8 cellular contexts compared by ENCODE assay signal in genomic region chr20:2101057-2101934, GRCh38. TPM values are rescaled to one million over a fixed set of nuclear protein-coding genes. Genes with fewer than 3 reads are reported as not detected.
DNase-seq lines count a peak whose midpoint lies in the region; ATAC-seq, FAIRE-seq and TF ChIP-seq lines count a peak whose summit lies in the region.

Gene STK35, plus strand, starts transcription at chr20:2101827. Its CDS starts 55 bp downstream, at chr20:2101882.

- TF ChIP-seq CTCF in GM10266 (IDR thresholded peaks at IDR 0.05; ENCODE audit: control insufficient read depth, insufficient read depth, low read depth, missing control alignments) (no peak), GM12878 (IDR thresholded peaks at IDR 0.05 in 2 of 3, conservative IDR thresholded peaks at IDR 0.05 in 1 of 3; ENCODE audit: control insufficient read depth in 2 of 3, extremely low read depth in 1 of 3, insufficient read depth in 1 of 3, low read depth in 3 of 3, low read length in 3 of 3) (no peak)

- TF ChIP-seq RAD21 in GM12878 (IDR thresholded peaks at IDR 0.05; ENCODE audit: insufficient read depth, low read depth, low read length): no peak

- intact Hi-C loops in GM12878 (cut with micrococcal nuclease; ENCODE audit: unreplicated experiment): loop anchor here (10.0 kb wide), 1 partner anchor 196 kb away; no protein-coding TSS in a partner anchor

- BruUV-seq in GM12878 (replicated peaks; lab: Mats Ljungman, UMichigan): TSS peak; percentile 81

- DNase-seq in GM10266 (ENCODE audit: extremely low spot score): peak; percentile 79
- DNase-seq in H54 (ENCODE audit: insufficient read length, low spot score): peak; percentile 78
- DNase-seq in SK-N-DZ (ENCODE audit: low spot score): peak; percentile 81
- peak; percentile 13 for DNase-seq in GM12878 (ENCODE audit: low read depth, low spot score)
- DNase-seq in stimulated activated CD4-positive, alpha-beta T cell treated with anti-CD3 and anti-CD28 coated beads, Interleukin-12 subunit alpha, Interleukin-12 subunit beta, amount 100 ng/mL, for 4 hours: peak; percentile 66
- no peak for DNase-seq in SIG-M5 (lab: John Stamatoyannopoulos, UW)

- peak; percentile 78 for ATAC-seq in GM12878

- CTCF ChIA-PET in GM12878 (lab: Yijun Ruan, JAX): interaction anchor here (1.2 to 4.1 kb wide), 2 partner anchors 8 to 95 kb away, joined by 4 to 19 read pairs; no protein-coding TSS in a partner anchor

- peak within 1 kb of the TSS; percentile 99 for H3K9ac ChIP-seq in GM12878 (ENCODE audit: control insufficient read depth, insufficient read depth, low read length)
- peak within 1 kb of the TSS; percentile 99 for H3K9ac ChIP-seq in iPS-20b (ENCODE audit: low read depth, low read length)

- H3K4me1 ChIP-seq in GM12878 (ENCODE audit: control insufficient read depth, insufficient read depth, low read length): peaks cover 11% of the 10 kb centered on the region; the same call in 1 of the 2 replicates
- H3K4me1 ChIP-seq in iPS-20b (ENCODE audit: insufficient read depth, low read length): peaks cover 31% of the 10 kb centered on the region; the same call in 1 of the 2 replicates

- H3K9me3 ChIP-seq in KOPT-K1 (ENCODE audit: insufficient read depth, low read length, poor library complexity, severe bottlenecking) (no peaks in the 10 kb centered on the region), GM12878 (replicated peaks; ENCODE audit: control insufficient read depth, insufficient read depth, low read length) (no peaks in the 10 kb centered on the region), iPS-20b (ENCODE audit: insufficient read depth, low read depth, low read length) (no peaks in the 10 kb centered on the region)

- H3K27ac ChIP-seq in KOPT-K1 (ENCODE audit: low read depth, low read length, poor library complexity, severe bottlenecking) (peak within 1 kb of the TSS; percentile 91), GM12878 (ENCODE audit: control insufficient read depth, insufficient read depth) (peak within 1 kb of the TSS; percentile 100), iPS-20b (ENCODE audit: low read length) (peak within 1 kb of the TSS; percentile 99)

- peak within 1 kb of the TSS; percentile 98 for H2AFZ ChIP-seq in GM12878 (ENCODE audit: control insufficient read depth, low read depth, low read length)

- H3K4me3 ChIP-seq in GM12878 (peak within 1 kb of the TSS; percentile 92), iPS-20b (ENCODE audit: low read length) (peak within 1 kb of the TSS; percentile 77)

- TF ChIP-seq POLR2A in H54 (IDR thresholded peaks at IDR 0.05; ENCODE audit: low read depth, low read length) (no peak; the same call in 1 of the 2 replicates), GM12878 (IDR thresholded peaks at IDR 0.05; ENCODE audit: low read depth, low read length) (no peak)

- peaks cover 40% of the 10 kb centered on the region for H3K79me2 ChIP-seq in GM12878 (ENCODE audit: control insufficient read depth, insufficient read depth, low read length)

- RAD21 ChIA-PET in GM12878 (lab: Charles Lee; ENCODE audit: unreplicated experiment): interaction anchor here (1.3 to 1.5 kb wide), 2 partner anchors 8 to 71 kb away, joined by 3 to 4 read pairs; no protein-coding TSS in a partner anchor

- POLR2A ChIA-PET in GM12878 (lab: Charles Lee): interaction anchor here (1.0 to 3.6 kb wide), 2 partner anchors 12 to 292 kb away, joined by 3 to 25 read pairs; no protein-coding TSS in a partner anchor

- no peak for TF ChIP-seq EP300 in GM12878 (IDR thresholded peaks at IDR 0.05; ENCODE audit: borderline replicate concordance in 1 of 2, control insufficient read depth in 1 of 2, low read depth in 2 of 2, low read length in 2 of 2)

- 3% methylated on average over 40 of the region's 40 CpGs for WGBS in GM12878 (ENCODE audit: insufficient coverage, insufficient replicate concordance, low lambda C conversion rate, missing lambda C conversion rate)

- SMC1A ChIA-PET in GM12878 (lab: Charles Lee; ENCODE audit: uncharacterized antibody, unreplicated experiment): interaction anchor here (1.4 to 1.8 kb wide), 2 partner anchors 23 to 36 kb away, joined by 3 to 4 read pairs; no protein-coding TSS in a partner anchor

- in situ Hi-C loops in GM12878 (cut with MboI): no loop called here

- H3K27me3 ChIP-seq in GM12878 (replicated peaks in 1 of 2; ENCODE audit: control insufficient read depth in 2 of 2, insufficient read depth in 2 of 2, low read length in 1 of 2) (no peaks in the 10 kb centered on the region), iPS-20b (ENCODE audit: insufficient read depth, low read length) (no peaks in the 10 kb centered on the region)

- peaks cover 21% of the 10 kb centered on the region for H3K36me3 ChIP-seq in KOPT-K1 (ENCODE audit: insufficient read depth, low read length)
- peaks cover 0 to 11% of the 10 kb centered on the region in 2 experiments; a peak in 1 of 4 replicates for H3K36me3 ChIP-seq in GM12878 (ENCODE audit: control insufficient read depth in 2 of 2, insufficient read depth in 2 of 2, low read length in 1 of 2)
- H3K36me3 ChIP-seq in iPS-20b (ENCODE audit: insufficient read depth, low read depth, low read length): peaks cover 19% of the 10 kb centered on the region

- H3K4me2 ChIP-seq in GM12878 (ENCODE audit: control insufficient read depth, insufficient read depth): peak within 1 kb of the TSS; percentile 72

- no peak for FAIRE-seq in H54 (lab: Jason Lieb, UNC)
- FAIRE-seq in GM12878 (lab: Jason Lieb, UNC): no peak

- no peaks in the 10 kb centered on the region for H4K20me1 ChIP-seq in GM12878 (ENCODE audit: control insufficient read depth, insufficient read depth)

TF ChIP-seq in GM12878, 131 proteins besides CTCF, POLR2A, EP300 and RAD21 (continues in another document):
- TF ChIP-seq POLR2AphosphoS2 (IDR thresholded peaks at IDR 0.05; ENCODE audit: low read depth, low read length) (no peak), IKZF2 (IDR thresholded peaks at IDR 0.05) (no peak), E2F4 (IDR thresholded peaks at IDR 0.05; ENCODE audit: low read depth, low read length) (no peak), TCF3 (IDR thresholded peaks at IDR 0.05; ENCODE audit: borderline replicate concordance, insufficient read depth, low read depth, low read length) (no peak; the same call in 1 of the 2 replicates), SIX5 (IDR thresholded peaks at IDR 0.05; ENCODE audit: low read depth, low read length, severe bottlenecking) (no peak), NFXL1 (IDR thresholded peaks at IDR 0.05; ENCODE audit: borderline replicate concordance) (no peak), ELK1 (IDR thresholded peaks at IDR 0.05; ENCODE audit: low read depth, low read length) (no peak), PBX3 (IDR thresholded peaks at IDR 0.05; ENCODE audit: insufficient replicate concordance, low read depth, low read length) (no peak), NR2F1 (conservative IDR thresholded peaks at IDR 0.05) (0 out of 2 replicates have a peak, but pooled peaks have one; percentile 70), FOXM1 (IDR thresholded peaks at IDR 0.05; ENCODE audit: low read depth, low read length) (no peak)

RNA-seq across cellular contexts. Expression of gene STK35, which starts in this region (rescaled TPM):
- polyA plus RNA-seq in SK-N-DZ (2014; cell fraction: cytosol; rRNA removed): 12.5 and 13.8 TPM in 2 replicates
- polyA plus RNA-seq in SK-N-DZ (2014; cell fraction: nucleus; rRNA removed): 8.0 and 13.2 TPM in 2 replicates
- total RNA-seq in GM12878 (2013; cell fraction: nucleolus; rRNA removed): 38.4 and 42.0 TPM in 2 replicates
- 9.3 and 9.9 TPM in 2 replicates for total RNA-seq in GM12878 (2014; rRNA removed)
- 8.9 and 9.9 TPM in 2 replicates for total RNA-seq in GM12878 (2014; rRNA removed; fragmentation: Illumina TruSeq; extraction: Trizol)
- total RNA-seq in GM12878 (2021): 18.9 and 19.4 TPM in 2 replicates
- polyA plus RNA-seq in GM12878 (2011; ENCODE audit: low read depth): 3.8 TPM
- polyA plus RNA-seq in GM12878 (2011; rRNA removed): 6.2 and 9.2 TPM in 2 replicates
- polyA plus RNA-seq in GM12878 (2011; cell fraction: cytosol; rRNA removed): 12.8 and 13.0 TPM in 2 replicates
- 11.3 and 11.6 TPM in 2 replicates for polyA plus RNA-seq in GM12878 (2011; cell fraction: nucleus; rRNA removed)
- polyA plus RNA-seq in GM12878 (2012): 6.7 and 7.6 TPM in 2 replicates
- polyA plus RNA-seq in GM12878 (2014; fragmentation: Illumina TruSeq; extraction: Trizol): 7.9 and 11.4 TPM in 2 replicates
- 1 to 10 TPM; 2.9 to 3.7 TPM for polyA plus RNA-seq in GM12878 (2014; fragmentation: Nextera tagmentation; extraction: Ambion mirVana)
- 13.6 and 13.7 TPM in 2 replicates for polyA plus RNA-seq in GM12878 (2014; rRNA removed)
- 1 to 10 TPM; 8.6 to 9.4 TPM for polyA plus RNA-seq in GM12878 (2016; fragmentation: Nextera tagmentation; extraction: Ambion mirVana)
- 11.6 and 16.1 TPM in 2 replicates for polyA minus RNA-seq in GM12878 (2011; rRNA and poly(A)+ RNA removed)
- polyA minus RNA-seq in GM12878 (2011; cell fraction: cytosol; rRNA and poly(A)+ RNA removed): 4.9 and 6.0 TPM in 2 replicates
- polyA minus RNA-seq in GM12878 (2011; cell fraction: nucleus; rRNA and poly(A)+ RNA removed): 7.3 and 13.6 TPM in 2 replicates
